In genomic region chr11:121648306-121648705, GRCh38 we compare ENCODE assay signal across 17 cellular contexts.
A peak's percentile ranks its signal among the peaks of the same experiment; 100 is the strongest.
DNase-seq lines count a peak whose midpoint lies in the region; ATAC-seq and TF ChIP-seq lines count a peak whose summit lies in the region.
"Had no signal": no experiment of that assay in that cellular context is flagged by ENCODE, and none has a peak within 500 bp of the region (broad histone marks: within the 10 kb centered on the region; RNA-seq: fewer than 3 reads in every experiment).

No MANE protein-coding gene starts in this region.

- DNase-seq in BE2C = no peak
- peak; percentile 19 for DNase-seq in HEK293T (ENCODE audit: extremely low spot score)
- DNase-seq in choroid plexus epithelial cell (ENCODE audit: low read depth) = no peak
- peak; percentile 47 for DNase-seq in mesendoderm
- no peak for DNase-seq in KBM-7
- no peak for DNase-seq in lower leg skin (ENCODE audit: low spot score in 2 of 2)
- no peak for DNase-seq in T-cell
- DNase-seq in NCI-H1930 (lab: John Stamatoyannopoulos, UW) = no peak
- DNase-seq: C1 segment of cervical spinal cord, DMS79 treated with DMSO at 0.1 percent for 48 hours, GDM1, GM23248, NCI-H187 treated with DMSO at 0.1 percent for 48 hours, NCI-H446 treated with DMSO at 0.1 percent for 48 hours, OCI-M1, SIG-M5 had no signal

- H3K4me3 ChIP-seq in BE2C (ENCODE audit: low read depth, low read length) = no peak overlapping the region
- no peak overlapping the region for H3K4me3 ChIP-seq in choroid plexus epithelial cell (ENCODE audit: low read depth, low read length)
- H3K4me3 ChIP-seq in mesendoderm (ENCODE audit: low read length) = no peak overlapping the region
- H3K4me3 ChIP-seq in lower leg skin (ENCODE audit: low read depth, poor library complexity, severe bottlenecking) = no peak overlapping the region
- H3K4me3 ChIP-seq: A549, GM23248 had no signal

- POLR2A ChIA-PET in HEK293T (lab: Yijun Ruan, JAX) (no interaction called here), T-cell (lab: Charles Lee) (no interaction called here)

- H3K27me3 Mint-ChIP-seq in T-cell = no peaks in the 10 kb centered on the region

- TF ChIP-seq POLR2A in lower leg skin (IDR thresholded peaks at IDR 0.05) = no peak

- H3K56ac ChIP-seq in mesendoderm (ENCODE audit: low read length) = no peak overlapping the region

- CTCF ChIA-PET in HEK293T (lab: Yijun Ruan, JAX) (no interaction called here), T-cell (lab: Charles Lee) (no interaction called here)

- no peaks in the 10 kb centered on the region for H3K79me2 ChIP-seq in mesendoderm (ENCODE audit: control insufficient read depth, insufficient read depth, low read length)

- H3K9ac ChIP-seq in mesendoderm (ENCODE audit: low read length) = no peak overlapping the region
- H3K9ac ChIP-seq: GM23248 had no signal

- H3K27me3 ChIP-seq in BE2C (no peaks in the 10 kb centered on the region), mesendoderm (ENCODE audit: insufficient read depth, low read length, poor library complexity) (no peaks in the 10 kb centered on the region)

- H3K4me2 ChIP-seq in mesendoderm (ENCODE audit: low read length) = no peak overlapping the region
- H3K4me2 ChIP-seq: A549 had no signal

- peaks cover 24 to 35% (median 34%) of the 10 kb centered on the region in 3 donors for H3K4me1 Mint-ChIP-seq in T-cell

- H3K9me3 Mint-ChIP-seq in T-cell = no peaks in the 10 kb centered on the region

- H3K9me3 ChIP-seq in BE2C = no peaks in the 10 kb centered on the region
- H3K9me3 ChIP-seq: A549 had no signal

- H3K4me3 Mint-ChIP-seq in T-cell = no peak overlapping the region

- ATAC-seq in T-cell (replicated peaks in 1 of 4) = no peak

- H4K5ac ChIP-seq in mesendoderm (ENCODE audit: low read length) = no peak overlapping the region

- H3K4me1 ChIP-seq in BE2C (peaks cover 3% of the 10 kb centered on the region; the same call in 1 of the 2 replicates), mesendoderm (ENCODE audit: control insufficient read depth, low read depth, low read length) (peaks cover 8% of the 10 kb centered on the region)
- H3K4me1 ChIP-seq: A549 had no signal

- no peak overlapping the region for H3K4ac ChIP-seq in mesendoderm (ENCODE audit: low read depth, low read length)

- no peak overlapping the region for H3K18ac ChIP-seq in mesendoderm (ENCODE audit: low read length)

- no peaks in the 10 kb centered on the region for H3K79me1 ChIP-seq in mesendoderm (ENCODE audit: low read length)

- H3K27ac ChIP-seq in mesendoderm (ENCODE audit: low read depth, low read length) = no peak overlapping the region
- H3K27ac ChIP-seq: A549, GM23248 had no signal

- intact Hi-C loops in lower leg skin (cut with DNase I; ENCODE audit: low total_unique reads) = no loop called here

- H3K36me3 Mint-ChIP-seq in T-cell = no peaks in the 10 kb centered on the region

- H3K23ac ChIP-seq in mesendoderm (ENCODE audit: low read length) = no peak overlapping the region

- H2AK5ac ChIP-seq in mesendoderm (ENCODE audit: low read length) = no peak overlapping the region

- TF ChIP-seq CTCF in BE2C (IDR thresholded peaks at IDR 0.05; ENCODE audit: low read depth, low read length) = peak; percentile 26
- peak; percentile 25 for TF ChIP-seq CTCF in choroid plexus epithelial cell (conservative IDR thresholded peaks at IDR 0.05; ENCODE audit: low read depth, low read length)
- no peak for TF ChIP-seq CTCF in lower leg skin (IDR thresholded peaks at IDR 0.05)

- H2BK5ac ChIP-seq in mesendoderm (ENCODE audit: low read length) = no peak overlapping the region

- no peak overlapping the region for H2BK15ac ChIP-seq in mesendoderm (replicated peaks; ENCODE audit: low read depth)

- in situ Hi-C loops in KBM-7 (cut with MboI; ENCODE audit: low pct_unique_long_range_greater_than_20kb, low sequenced_read_pairs) = no loop called here

- H4K8ac ChIP-seq in mesendoderm (ENCODE audit: low read depth, low read length) = no peak overlapping the region

- no CpG with 5 or more reads among the region's 4 CpGs for WGBS in mesendoderm (ENCODE audit: extremely low coverage, insufficient coverage, low lambda C conversion rate)
- WGBS in lower leg skin, 2 donors = 95 to 97% methylated on average over 4 of the region's 4 CpGs

- H3K27ac Mint-ChIP-seq in T-cell = no peak overlapping the region

- H3K36me3 ChIP-seq in BE2C (no peaks in the 10 kb centered on the region), mesendoderm (ENCODE audit: control insufficient read depth, insufficient read depth, low read length) (no peaks in the 10 kb centered on the region)

- no peak overlapping the region for H2BK120ac ChIP-seq in mesendoderm (ENCODE audit: low read depth, low read length)

TF ChIP-seq in HEK293T, 16 proteins besides CTCF, POLR2A, EP300 and RAD21:
- TF ChIP-seq BHLHE40 (IDR thresholded peaks at IDR 0.05; ENCODE audit: borderline replicate concordance) (no peak), PKNOX1 (IDR thresholded peaks at IDR 0.05) (no peak), ARNT (IDR thresholded peaks at IDR 0.05) (no peak), FOXA1 (IDR thresholded peaks at IDR 0.05) (no peak), ELF4 (IDR thresholded peaks at IDR 0.05) (no peak), NFRKB (IDR thresholded peaks at IDR 0.05) (no peak), SP1 (IDR thresholded peaks at IDR 0.05) (no peak), FOXM1 (IDR thresholded peaks at IDR 0.05; ENCODE audit: borderline replicate concordance) (no peak), SUZ12 (IDR thresholded peaks at IDR 0.05) (no peak), ZNF384 (IDR thresholded peaks at IDR 0.05) (no peak), FOXK2 (IDR thresholded peaks at IDR 0.05) (no peak), CTBP1 (IDR thresholded peaks at IDR 0.05; ENCODE audit: borderline replicate concordance) (no peak), LEF1 (IDR thresholded peaks at IDR 0.05; ENCODE audit: borderline replicate concordance) (no peak), HDGF (IDR thresholded peaks at IDR 0.05; ENCODE audit: borderline replicate concordance) (no peak), TARDBP (IDR thresholded peaks at IDR 0.05) (no peak), L3MBTL2 (conservative IDR thresholded peaks at IDR 0.05) (no peak)

Comparison
In these comparisons a context has a peak if more than half of its experiments do, and no peak if none do; other contexts are left out.
1. DNase-seq: peak in HEK293T (single experiment) and mesendoderm (single experiment); none in BE2C (single experiment), choroid plexus epithelial cell (single experiment), KBM-7 (single experiment), lower leg skin (0 of 2), T-cell (0 of 34) and NCI-H1930 (0 of 2).
2. CTCF ChIP-seq: peak in BE2C (single experiment) and choroid plexus epithelial cell (single experiment); none in lower leg skin (0 of 3).